Comparison of ENCODE assay signal across 8 cellular contexts in genomic region chrX:7926501-7926900, GRCh38. TPM values are rescaled to one million over a fixed set of nuclear protein-coding genes. Genes with fewer than 3 reads are reported as not detected.
DNase-seq lines count a peak whose midpoint lies in the region; ATAC-seq and TF ChIP-seq lines count a peak whose summit lies in the region.

No MANE protein-coding gene starts in this region.

- H3K27ac ChIP-seq in VCaP = peak overlapping the region; percentile 75

- H3K4me3 ChIP-seq in GM12875 (ENCODE audit: low read depth, low read length) (peak overlapping the region; percentile 82), fibroblast of villous mesenchyme (ENCODE audit: low read depth, low read length) (peak overlapping the region; percentile 65)

- TF ChIP-seq CTCF in GM12875 (IDR thresholded peaks at IDR 0.05; ENCODE audit: borderline replicate concordance, insufficient read depth, low read depth, low read length) (no peak), VCaP (conservative IDR thresholded peaks at IDR 0.05) (no peak), fibroblast of villous mesenchyme (IDR thresholded peaks at IDR 0.05; ENCODE audit: insufficient read depth, low read depth, low read length) (no peak)

- DNase-seq in fibroblast of villous mesenchyme (ENCODE audit: low read depth) (no peak), renal cortical epithelial cell (ENCODE audit: low read depth) (peak; percentile 0), NCI-H2029 (lab: John Stamatoyannopoulos, UW) (no peak), NCI-H1694 (lab: John Stamatoyannopoulos, UW) (no peak)

- no peak for ATAC-seq in HG03442 (IDR thresholded peaks at IDR 0.05; ENCODE audit: unreplicated experiment)
- no peak for ATAC-seq in GM21576 (IDR thresholded peaks at IDR 0.05; ENCODE audit: unreplicated experiment)

RNA-seq across cellular contexts. Expression of gene PNPLA4, which starts 0.7 kb away (rescaled TPM):
- total RNA-seq in fibroblast of villous mesenchyme = 9.3 and 9.9 TPM in 2 replicates
- total RNA-seq in renal cortical epithelial cell = 14.1 and 36.1 TPM in 2 replicates
